In genomic region chr6:15157479-15157878, GRCh38 we compare ENCODE assay signal across 29 cellular contexts.
"Had no signal": no experiment of that assay in that cellular context is flagged by ENCODE, and none has a peak within 500 bp of the region (broad histone marks: within the 10 kb centered on the region; RNA-seq: fewer than 3 reads in every experiment).

No MANE protein-coding gene starts in this region.

- H2AFZ ChIP-seq: hepatocyte had no signal

- H3K4me3 Mint-ChIP-seq: dendritic cell treated with granulocyte-macrophage colony-stimulating factor and Interleukin-4, amounts not matched to agents 40 ng/mL and 50 ng/mL, for 4 days; effector memory CD8-positive, alpha-beta T cell; endodermal cell had no signal

- H3K27ac ChIP-seq: coronary artery, dorsolateral prefrontal cortex, epithelial cell of prostate, esophagus muscularis mucosa, esophagus squamous epithelium, foreskin keratinocyte, gastrocnemius medialis, gastroesophageal sphincter, heart left ventricle, heart right ventricle, hepatocyte had no signal

- H3K27me3 ChIP-seq: esophagus muscularis mucosa, esophagus squamous epithelium, foreskin keratinocyte, gastrocnemius medialis, gastroesophageal sphincter, heart left ventricle, heart right ventricle, hepatocyte had no signal

- H3K27ac Mint-ChIP-seq: dendritic cell treated with granulocyte-macrophage colony-stimulating factor and Interleukin-4, amounts not matched to agents 40 ng/mL and 50 ng/mL, for 4 days; effector memory CD8-positive, alpha-beta T cell; endodermal cell had no signal

- H3K79me2 ChIP-seq: hepatocyte had no signal

- H3K4me2 ChIP-seq: hepatocyte had no signal

- H3K4me3 ChIP-seq: coronary artery, dorsolateral prefrontal cortex, esophagus muscularis mucosa, esophagus squamous epithelium, gastrocnemius medialis, gastroesophageal sphincter, heart left ventricle, heart right ventricle, hepatocyte had no signal

- H3K9me3 ChIP-seq: esophagus muscularis mucosa, esophagus squamous epithelium, gastrocnemius medialis, gastroesophageal sphincter, heart left ventricle, heart right ventricle had no signal

- H3K4me1 Mint-ChIP-seq: endodermal cell had no signal

- FAIRE-seq: endometrium, endothelial cell of umbilical vein, frontal cortex had no signal

- DNase-seq: cortex of kidney; dermis blood vessel endothelial cell; dorsolateral prefrontal cortex; effector CD4-positive, alpha-beta T cell; effector CD8-positive, alpha-beta T cell; effector memory CD4-positive, alpha-beta T cell; effector memory CD8-positive, alpha-beta T cell; endodermal cell; erythroblast; esophagus squamous epithelium; foreskin fibroblast; foreskin keratinocyte; foreskin melanocyte; gastrocnemius medialis; glutamatergic neuron; head of caudate nucleus; heart left ventricle; heart right ventricle; hippocampal formation had no signal

- ATAC-seq: effector memory CD8-positive, alpha-beta T cell; esophagus mucosa; foreskin keratinocyte; gastrocnemius medialis; gastroesophageal sphincter; heart left ventricle; heart right ventricle had no signal

- H3K36me3 ChIP-seq: esophagus muscularis mucosa, esophagus squamous epithelium, gastrocnemius medialis, gastroesophageal sphincter, heart left ventricle, heart right ventricle had no signal

- H3K4me1 ChIP-seq: esophagus muscularis mucosa, esophagus squamous epithelium, foreskin keratinocyte, gastrocnemius medialis, gastroesophageal sphincter, heart left ventricle, heart right ventricle had no signal

- H3K9me3 Mint-ChIP-seq: dendritic cell treated with granulocyte-macrophage colony-stimulating factor and Interleukin-4, amounts not matched to agents 40 ng/mL and 50 ng/mL, for 4 days; effector memory CD8-positive, alpha-beta T cell; endodermal cell had no signal
